14 cellular contexts compared by ENCODE assay signal in genomic region chr14:69987416-69988144, GRCh38.
DNase-seq lines count a peak whose midpoint lies in the region; ATAC-seq, FAIRE-seq and TF ChIP-seq lines count a peak whose summit lies in the region.
"Had no signal": no experiment of that assay in that cellular context is flagged by ENCODE, and none has a peak within 500 bp of the region (broad histone marks: within the 10 kb centered on the region; RNA-seq: fewer than 3 reads in every experiment).

No MANE protein-coding gene starts in this region.

- no peak overlapping the region for H3K4me3 ChIP-seq in H7 (ENCODE audit: insufficient read depth, low read depth, low read length)

- no peaks in the 10 kb centered on the region for H3K27me3 ChIP-seq in H7 (ENCODE audit: control insufficient read depth, insufficient read depth, low read length)

- H3K27me3 Mint-ChIP-seq in brain, result peaks cover 7% of the 10 kb centered on the region
- H3K27me3 Mint-ChIP-seq in stimulated activated naive CD8-positive, alpha-beta T cell treated with anti-CD3 and anti-CD28 coated beads, Interleukin-15, amount 100 ng/mL, for 72 hours, result peaks cover 31% of the 10 kb centered on the region

- H3K36me3 ChIP-seq in H7 (replicated peaks; ENCODE audit: control insufficient read depth, insufficient read depth, low read length), result no peaks in the 10 kb centered on the region
- H3K36me3 ChIP-seq: BE2C had no signal

- peak overlapping the region in 4 of 5 experiments; percentile 13 to 70 (median 58) for H3K27ac Mint-ChIP-seq in brain
- H3K27ac Mint-ChIP-seq in stimulated activated naive CD8-positive, alpha-beta T cell treated with anti-CD3 and anti-CD28 coated beads, Interleukin-15, amount 100 ng/mL, for 72 hours, result peak overlapping the region in 1 of 2 donors; percentile 50

- no peak for ATAC-seq in HG03521 (IDR thresholded peaks at IDR 0.05; ENCODE audit: unreplicated experiment)
- ATAC-seq in stimulated activated naive CD8-positive, alpha-beta T cell treated with anti-CD3 and anti-CD28 coated beads, Interleukin-15, amount 100 ng/mL, for 72 hours, result no peak

- no peak for TF ChIP-seq CTCF in brain (conservative IDR thresholded peaks at IDR 0.05)

- peaks cover 19% of the 10 kb centered on the region for H3K36me3 Mint-ChIP-seq in brain

- H3K4me3 Mint-ChIP-seq in brain, result no peak overlapping the region
- no peak overlapping the region for H3K4me3 Mint-ChIP-seq in stimulated activated naive CD8-positive, alpha-beta T cell treated with anti-CD3 and anti-CD28 coated beads, Interleukin-15, amount 100 ng/mL, for 72 hours

- FAIRE-seq in urothelium cell line (lab: Jason Lieb, UNC), result peak; percentile 5
- FAIRE-seq: H54 had no signal

- DNase-seq in H7 (peak; percentile 51), iPS-NIHi11 (ENCODE audit: low spot score) (peak; percentile 38), urothelium cell line (ENCODE audit: low spot score) (no peak), HuH-7 (ENCODE audit: low spot score) (no peak)
- DNase-seq in stimulated activated naive CD8-positive, alpha-beta T cell treated with anti-CD3 and anti-CD28 coated beads, Interleukin-15, amount 100 ng/mL, for 72 hours, result no peak
- DNase-seq: BE2C, DMS 273 treated with DMSO at 0.1 percent for 48 hours, MV-4-11, NCI-H146, NCI-H2081 treated with DMSO at 0.1 percent for 48 hours, NCI-H774 had no signal

- peaks cover 45% of the 10 kb centered on the region for H3K4me1 Mint-ChIP-seq in brain
- no peaks in the 10 kb centered on the region for H3K4me1 Mint-ChIP-seq in stimulated activated naive CD8-positive, alpha-beta T cell treated with anti-CD3 and anti-CD28 coated beads, Interleukin-15, amount 100 ng/mL, for 72 hours

- peaks cover 0 to 8% (median 3%) of the 10 kb centered on the region in 5 experiments for H3K9me3 Mint-ChIP-seq in brain
- H3K9me3 Mint-ChIP-seq in stimulated activated naive CD8-positive, alpha-beta T cell treated with anti-CD3 and anti-CD28 coated beads, Interleukin-15, amount 100 ng/mL, for 72 hours, result no peaks in the 10 kb centered on the region

Comparison
In these comparisons a context has a peak if more than half of its experiments do, and no peak if none do; other contexts are left out.
1. DNase-seq: peak in H7 (single experiment) and iPS-NIHi11 (single experiment); none in urothelium cell line (single experiment), stimulated activated naive CD8-positive, alpha-beta T cell treated with anti-CD3 and anti-CD28 coated beads, Interleukin-15, amount 100 ng/mL, for 72 hours (0 of 2) and HuH-7 (single experiment).